ENCODE assay signal across 10 cellular contexts in genomic region chr4:37138019-37138653, GRCh38.
DNase-seq lines count a peak whose midpoint lies in the region; ATAC-seq and TF ChIP-seq lines count a peak whose summit lies in the region.
"Had no signal": no experiment of that assay in that cellular context is flagged by ENCODE, and none has a peak within 500 bp of the region (broad histone marks: within the 10 kb centered on the region; RNA-seq: fewer than 3 reads in every experiment).

No MANE protein-coding gene starts in this region.

- CTCF ChIA-PET in PC-9 (lab: Charles Lee), result no interaction called here

- 92% methylated on average over 2 of the region's 2 CpGs for WGBS in esophagus muscularis mucosa

- H3K4me1 ChIP-seq in PC-9 (replicated peaks; ENCODE audit: insufficient read depth) (no peaks in the 10 kb centered on the region), esophagus muscularis mucosa (no peaks in the 10 kb centered on the region)
- H3K4me1 ChIP-seq: BLaER1 had no signal

- no peak for TF ChIP-seq EP300 in esophagus muscularis mucosa (IDR thresholded peaks at IDR 0.05)

- no peaks in the 10 kb centered on the region for H4K20me1 ChIP-seq in PC-9 (ENCODE audit: insufficient read depth)
- H4K20me1 ChIP-seq: BLaER1 had no signal

- H3K9me2 ChIP-seq in PC-9 (ENCODE audit: insufficient read depth), result no peaks in the 10 kb centered on the region; the same call in 1 of the 2 replicates

- no peak for TF ChIP-seq CTCF in PC-9 (conservative IDR thresholded peaks at IDR 0.05)
- TF ChIP-seq CTCF in esophagus muscularis mucosa (IDR thresholded peaks at IDR 0.05), result no peak

- intact Hi-C loops in sciatic nerve (cut with DNase I) (no loop called here), PC-9 (cut with micrococcal nuclease; ENCODE audit: unreplicated experiment) (no loop called here), esophagus muscularis mucosa (cut with DNase I) (no loop called here)

- H2AFZ ChIP-seq in PC-9, result no peak overlapping the region

- POLR2A ChIA-PET in PC-9 (lab: Charles Lee; ENCODE audit: unreplicated experiment), result no interaction called here

- TF ChIP-seq POLR2A in GM18505 (IDR thresholded peaks at IDR 0.05; ENCODE audit: borderline replicate concordance, extremely low read depth, insufficient read depth, insufficient read length), result no peak
- no peak for TF ChIP-seq POLR2A in esophagus muscularis mucosa (IDR thresholded peaks at IDR 0.05; ENCODE audit: low read depth)

- H3K27ac ChIP-seq in PC-9, result no peak overlapping the region
- H3K27ac ChIP-seq in esophagus muscularis mucosa (replicated peaks in 1 of 4), result no peak overlapping the region
- H3K27ac ChIP-seq: BLaER1 had no signal

- no peak for DNase-seq in sciatic nerve (ENCODE audit: low spot score)
- DNase-seq in NCI-H1930 (lab: John Stamatoyannopoulos, UW), result no peak
- DNase-seq in PC-9, result no peak
- no peak for DNase-seq in esophagus muscularis mucosa (ENCODE audit: extremely low spot score)

- no peaks in the 10 kb centered on the region for H3K27me3 ChIP-seq in PC-9 (ENCODE audit: insufficient read depth, low read depth)
- H3K27me3 ChIP-seq in esophagus muscularis mucosa, result no peaks in the 10 kb centered on the region
- H3K27me3 ChIP-seq: BLaER1 had no signal

- H3K4me2 ChIP-seq in PC-9, result no peak overlapping the region
- H3K4me2 ChIP-seq: BLaER1 had no signal

- H3K4me3 ChIP-seq in PC-9, result no peak overlapping the region
- H3K4me3 ChIP-seq in esophagus muscularis mucosa, result no peak overlapping the region
- H3K4me3 ChIP-seq: BLaER1 had no signal

- H3K79me2 ChIP-seq in PC-9 (ENCODE audit: low read depth), result no peaks in the 10 kb centered on the region

- H3F3A ChIP-seq in PC-9 (ENCODE audit: insufficient read depth, low read depth), result no peaks in the 10 kb centered on the region

- H3K36me3 ChIP-seq in PC-9 (ENCODE audit: low read depth), result no peaks in the 10 kb centered on the region
- H3K36me3 ChIP-seq in esophagus muscularis mucosa, result no peaks in the 10 kb centered on the region
- H3K36me3 ChIP-seq: BLaER1 had no signal

- no TSS peak for BruUV-seq in PC-9 (replicated peaks; lab: Mats Ljungman, UMichigan)

- ATAC-seq in GM18505 (IDR thresholded peaks at IDR 0.05; ENCODE audit: unreplicated experiment), result peak; percentile 68
- peak; percentile 54 for ATAC-seq in GM19397 (IDR thresholded peaks at IDR 0.05; ENCODE audit: unreplicated experiment)
- ATAC-seq in HG02852 (IDR thresholded peaks at IDR 0.05; ENCODE audit: unreplicated experiment), result peak; percentile 90
- peak; percentile 54 for ATAC-seq in HG03520 (IDR thresholded peaks at IDR 0.05; ENCODE audit: unreplicated experiment)
- ATAC-seq in sciatic nerve, result no peak
- ATAC-seq: Panc1 had no signal

- H3K9me3 ChIP-seq in PC-9 (ENCODE audit: insufficient read depth, low read depth) (no peaks in the 10 kb centered on the region), esophagus muscularis mucosa (no peaks in the 10 kb centered on the region)
- H3K9me3 ChIP-seq: BLaER1 had no signal
